8 cellular contexts compared by ENCODE assay signal in the genomic region with DNA sequence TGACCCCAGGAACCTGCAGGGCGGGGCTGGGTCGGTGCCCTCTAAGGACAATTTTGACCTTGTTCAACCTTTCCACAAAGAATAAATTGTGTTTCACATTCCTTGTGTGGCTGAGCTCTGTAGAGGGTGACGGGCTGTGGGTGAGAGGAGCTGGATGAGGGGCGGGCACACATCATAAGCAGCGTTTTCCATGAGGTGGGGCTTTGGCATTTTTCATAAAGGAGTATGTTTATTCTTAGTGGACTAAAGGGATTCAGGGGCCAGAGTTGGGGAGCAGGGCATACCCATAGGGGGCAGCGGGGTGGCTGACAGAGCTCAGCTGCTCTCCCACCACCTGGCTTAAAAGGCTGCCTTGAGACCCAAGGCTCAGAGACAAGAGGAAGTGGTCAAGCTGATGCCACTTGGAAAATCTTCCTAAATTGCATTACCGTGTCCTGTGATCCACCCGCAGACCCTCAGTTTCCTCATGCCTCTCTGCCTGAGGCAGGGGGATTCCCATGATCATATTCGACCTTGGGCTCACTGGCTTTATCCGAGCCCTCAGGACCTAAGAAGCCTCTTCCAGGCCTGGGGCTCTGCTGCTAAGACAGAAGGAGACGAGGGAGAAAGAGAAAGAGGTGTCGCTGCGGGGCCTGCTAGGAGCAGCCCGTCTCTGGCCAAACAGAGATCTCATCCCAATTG. TPM values are rescaled to one million over a fixed set of nuclear protein-coding genes. Genes with fewer than 3 reads are reported as not detected.
A peak's percentile ranks its signal among the peaks of the same experiment; 100 is the strongest.
DNase-seq lines count a peak whose midpoint lies in the region; ATAC-seq, FAIRE-seq and TF ChIP-seq lines count a peak whose summit lies in the region.

No MANE protein-coding gene starts in this region.

- CTCF ChIA-PET in K562 (lab: Yijun Ruan, JAX; ENCODE audit: low intra/inter-chr PET ratio): no interaction called here

- TF ChIP-seq POLR2A in K562 (conservative IDR thresholded peaks at IDR 0.05) (no peak), suprapubic skin (IDR thresholded peaks at IDR 0.05) (no peak)

- peak; percentile 30; the same call in 2 of the 3 replicates for ATAC-seq in K562
- ATAC-seq in GM19023 (IDR thresholded peaks at IDR 0.05; ENCODE audit: unreplicated experiment): no peak

- H3K4me1 ChIP-seq in K562 (replicated peaks in 1 of 2; ENCODE audit: control insufficient read depth in 2 of 2, insufficient read depth in 2 of 2, low read length in 2 of 2): peaks cover 5 to 27% of the 10 kb centered on the region in 2 experiments; a peak in 3 of 5 replicates
- peaks cover 86% of the 10 kb centered on the region for H3K4me1 ChIP-seq in suprapubic skin

- intact Hi-C loops in K562 (cut with micrococcal nuclease) (no loop called here), head of caudate nucleus (cut with DNase I) (no loop called here)

- TF ChIP-seq EP300 in K562 (IDR thresholded peaks at IDR 0.05; ENCODE audit: low read length): no peak
- TF ChIP-seq EP300 in suprapubic skin (IDR thresholded peaks at IDR 0.05): no peak

- no peak overlapping the region for H3K4me3 ChIP-seq in K562
- H3K4me3 ChIP-seq in suprapubic skin: peak overlapping the region; percentile 13

- POLR2A ChIA-PET in K562 (lab: Yijun Ruan, JAX): interaction anchor here (0.5 to 1.3 kb wide), 4 partner anchors 13 to 48 kb away, joined by 3 read pairs; no protein-coding TSS in a partner anchor

- BruUV-seq in K562 (replicated peaks; lab: Mats Ljungman, UMichigan): no TSS peak

- H3K36me3 ChIP-seq in K562 (ENCODE audit: control insufficient read depth, insufficient read depth, low read length): no peaks in the 10 kb centered on the region
- H3K36me3 ChIP-seq in suprapubic skin: peaks cover 43% of the 10 kb centered on the region

- peak overlapping the region; percentile 22 for H2AFZ ChIP-seq in K562 (ENCODE audit: low read depth, low read length)

- peak overlapping the region in 1 of 2 experiments; percentile 53; a peak in 1 of 4 replicates for H3K9ac ChIP-seq in K562 (ENCODE audit: insufficient read depth in 1 of 2, low read depth in 2 of 2, low read length in 2 of 2)

- TF ChIP-seq CTCF in K562 (IDR thresholded peaks at IDR 0.05 in 2 of 3, conservative IDR thresholded peaks at IDR 0.05 in 1 of 3; ENCODE audit: insufficient read depth in 2 of 3, low read depth in 1 of 3, low read length in 3 of 3) (peak in 2 of 3 experiments; percentile 21 to 24; a peak in 2 of 6 replicates), suprapubic skin (IDR thresholded peaks at IDR 0.05) (no peak)

- H3K9me3 ChIP-seq in K562 (replicated peaks; ENCODE audit: control insufficient read depth, insufficient read depth, low read depth, low read length) (no peaks in the 10 kb centered on the region), suprapubic skin (no peaks in the 10 kb centered on the region)

- H3K79me2 ChIP-seq in K562 (ENCODE audit: control insufficient read depth, insufficient read depth, low read length): no peaks in the 10 kb centered on the region

- H3K27me3 ChIP-seq in K562 (ENCODE audit: control insufficient read depth in 2 of 2, insufficient read depth in 2 of 2, low read length in 2 of 2) (no peaks in the 10 kb centered on the region), suprapubic skin (no peaks in the 10 kb centered on the region)

- H3K9me1 ChIP-seq in K562 (ENCODE audit: control insufficient read depth, insufficient read depth, low read length): no peaks in the 10 kb centered on the region

- in situ Hi-C loops in K562 (cut with MboI): loop anchor here (10.0 kb wide), 2 partner anchors 193 to 283 kb away; no protein-coding TSS in a partner anchor

- no peaks in the 10 kb centered on the region for H4K20me1 ChIP-seq in K562 (replicated peaks; ENCODE audit: control insufficient read depth, insufficient read depth, low read length)

- no peak overlapping the region for H3K4me2 ChIP-seq in K562 (ENCODE audit: insufficient read depth, low read length)

- 74% methylated on average over 11 of the region's 14 CpGs for WGBS in K562 (ENCODE audit: insufficient coverage, low coverage, missing lambda C conversion rate)
- 28% methylated on average over 12 of the region's 14 CpGs for WGBS in suprapubic skin

- FAIRE-seq in K562 (lab: Jason Lieb, UNC): no peak

- H3K27ac ChIP-seq in K562 (ENCODE audit: extremely low read depth, low read depth, low read length) (no peak overlapping the region), suprapubic skin (peak overlapping the region; percentile 87)

- no peak for TF ChIP-seq RAD21 in K562 (CRISPR knock-in tag; conservative IDR thresholded peaks at IDR 0.05 in 1 of 2, IDR thresholded peaks at IDR 0.05 in 1 of 2)

- DNase-seq in HCEC 1CT (peak; percentile 79), K562 (ENCODE audit: extremely low read depth in 1 of 4, low spot score in 3 of 4) (no peak), kidney tubule cell (ENCODE audit: low spot score) (peak; percentile 37), suprapubic skin (ENCODE audit: low spot score in 2 of 2) (peak in 1 of 2 donors; percentile 66), head of caudate nucleus (no peak), pons (ENCODE audit: low spot score) (no peak)
- no peak for DNase-seq in activated CD4-positive, alpha-beta T cell treated with anti-CD3 and anti-CD28 coated beads, Interleukin-2, amount 50 U/mL, for 4 hours

RNA-seq across cellular contexts. Expression of a gene that starts 11.4 kb away (rescaled TPM):
- 9.3 and 17.2 TPM in 2 replicates for total RNA-seq in K562 (2011; cell fraction: chromatin; rRNA removed; ENCODE audit: low replicate concordance)
- 8.4 and 8.8 TPM in 2 replicates for total RNA-seq in K562 (2011; cell fraction: nucleolus; rRNA removed)
- total RNA-seq in K562 (2011; cell fraction: nucleoplasm; rRNA removed): 7.2 and 9.0 TPM in 2 replicates
- 0.36 and 0.65 TPM in 2 replicates for total RNA-seq in K562 (2014; rRNA removed)
- total RNA-seq in K562 (2014; rRNA removed; fragmentation: Illumina TruSeq; extraction: Trizol): 0.51 and 0.80 TPM in 2 replicates
- total RNA-seq in K562 (2015; rRNA removed; fragmentation: Illumina TruSeq; extraction: Trizol): 0.94 and 0.98 TPM in 2 replicates
- total RNA-seq in K562 (2021): 2.3 and 4.5 TPM in 2 replicates
- polyA plus RNA-seq in K562 (2011; rRNA removed): 2.1 and 2.9 TPM in 2 replicates
- 3.2 and 3.4 TPM in 2 replicates for polyA plus RNA-seq in K562 (2011; cell fraction: cytosol; rRNA removed)
- polyA plus RNA-seq in K562 (2011; cell fraction: nucleus; rRNA removed): 15.7 and 30.4 TPM in 2 replicates
- 1.5 and 4.9 TPM in 2 replicates for polyA plus RNA-seq in K562 (2012)
- 1.2 and 1.3 TPM in 2 replicates for polyA plus RNA-seq in K562 (2014; fragmentation: Illumina TruSeq; extraction: Trizol)
- not detected for polyA plus RNA-seq in K562 (2014; fragmentation: Nextera tagmentation; extraction: Ambion mirVana)
- 2.8 and 5.8 TPM in 2 replicates for polyA plus RNA-seq in K562 (2014; rRNA removed)
- 0.35 and 0.39 TPM in 2 replicates for polyA minus RNA-seq in K562 (2011; rRNA and poly(A)+ RNA removed)
- 1.0 TPM in 1 of 2 replicates, not detected in the other for polyA minus RNA-seq in K562 (2011; cell fraction: cytosol; rRNA and poly(A)+ RNA removed)
- polyA minus RNA-seq in K562 (2011; cell fraction: nucleus; rRNA and poly(A)+ RNA removed): 2.0 and 2.6 TPM in 2 replicates
- total RNA-seq in suprapubic skin: 100 to 1,000 TPM; 106 to 161 (median 128) TPM

RNA-seq across cellular contexts. Expression of a gene that starts 18.1 kb away (rescaled TPM):
- 70.4 and 75.8 TPM in 2 replicates for total RNA-seq in K562 (2011; cell fraction: chromatin; rRNA removed; ENCODE audit: low replicate concordance)
- 57.0 and 70.0 TPM in 2 replicates for total RNA-seq in K562 (2011; cell fraction: nucleolus; rRNA removed)
- total RNA-seq in K562 (2011; cell fraction: nucleoplasm; rRNA removed): 73.5 and 91.2 TPM in 2 replicates
- total RNA-seq in K562 (2014; rRNA removed) (161 and 168 TPM in 2 replicates), K562 (2014; rRNA removed; fragmentation: Illumina TruSeq; extraction: Trizol) (162 and 169 TPM in 2 replicates), K562 (2015; rRNA removed; fragmentation: Illumina TruSeq; extraction: Trizol) (169 and 170 TPM in 2 replicates), K562 (2021) (213 and 214 TPM in 2 replicates), suprapubic skin (10 to 100 TPM; 35.5 to 84.5 (median 74.2) TPM)
- polyA plus RNA-seq in K562 (2011; rRNA removed) (107 and 113 TPM in 2 replicates), K562 (2014; fragmentation: Illumina TruSeq; extraction: Trizol) (71.1 and 71.5 TPM in 2 replicates), K562 (2014; fragmentation: Nextera tagmentation; extraction: Ambion mirVana) (10 to 100 TPM; 56.5 to 79.8 TPM), K562 (2014; rRNA removed) (173 and 220 TPM in 2 replicates)
- polyA plus RNA-seq in K562 (2011; cell fraction: cytosol; rRNA removed): 60.6 and 83.2 TPM in 2 replicates
- polyA plus RNA-seq in K562 (2011; cell fraction: nucleus; rRNA removed): 55.8 and 68.8 TPM in 2 replicates
- polyA plus RNA-seq in K562 (2012): 149 and 246 TPM in 2 replicates
- 24.4 and 36.8 TPM in 2 replicates for polyA minus RNA-seq in K562 (2011; rRNA and poly(A)+ RNA removed)
- 42.3 and 44.0 TPM in 2 replicates for polyA minus RNA-seq in K562 (2011; cell fraction: cytosol; rRNA and poly(A)+ RNA removed)
- polyA minus RNA-seq in K562 (2011; cell fraction: nucleus; rRNA and poly(A)+ RNA removed): 20.5 and 28.9 TPM in 2 replicates

RNA-seq across cellular contexts. Expression of a gene that starts 23.7 kb away (rescaled TPM):
- total RNA-seq in K562 (2011; cell fraction: chromatin; rRNA removed; ENCODE audit: low replicate concordance): 26.2 and 103 TPM in 2 replicates
- 119 and 150 TPM in 2 replicates for total RNA-seq in K562 (2011; cell fraction: nucleolus; rRNA removed)
- total RNA-seq in K562 (2011; cell fraction: nucleoplasm; rRNA removed): 79.0 and 80.1 TPM in 2 replicates
- total RNA-seq in K562 (2014; rRNA removed) (10.9 and 14.9 TPM in 2 replicates), K562 (2014; rRNA removed; fragmentation: Illumina TruSeq; extraction: Trizol) (4.9 and 5.5 TPM in 2 replicates), K562 (2015; rRNA removed; fragmentation: Illumina TruSeq; extraction: Trizol) (6.9 and 8.1 TPM in 2 replicates), K562 (2021) (40.7 and 45.5 TPM in 2 replicates), suprapubic skin (100 to 1,000 TPM in 3 of 4 donors, 10 to 100 TPM in 1; 97.8 to 170 (median 157) TPM)
- polyA plus RNA-seq in K562 (2011; rRNA removed) (16.0 and 25.1 TPM in 2 replicates), K562 (2014; fragmentation: Illumina TruSeq; extraction: Trizol) (27.2 and 34.5 TPM in 2 replicates), K562 (2014; fragmentation: Nextera tagmentation; extraction: Ambion mirVana) (1 to 10 TPM; 1.3 to 2.3 TPM), K562 (2014; rRNA removed) (12.7 and 15.9 TPM in 2 replicates)
- 18.9 and 40.0 TPM in 2 replicates for polyA plus RNA-seq in K562 (2011; cell fraction: cytosol; rRNA removed)
- 17.1 and 30.2 TPM in 2 replicates for polyA plus RNA-seq in K562 (2011; cell fraction: nucleus; rRNA removed)
- polyA plus RNA-seq in K562 (2012): 36.0 and 70.6 TPM in 2 replicates
- polyA minus RNA-seq in K562 (2011; rRNA and poly(A)+ RNA removed): 15.2 and 24.3 TPM in 2 replicates
- 36.7 and 48.5 TPM in 2 replicates for polyA minus RNA-seq in K562 (2011; cell fraction: cytosol; rRNA and poly(A)+ RNA removed)
- 16.7 and 17.0 TPM in 2 replicates for polyA minus RNA-seq in K562 (2011; cell fraction: nucleus; rRNA and poly(A)+ RNA removed)

RNA-seq across cellular contexts. Expression of a gene that starts 32.6 kb away (rescaled TPM):
- 0.69 and 0.76 TPM in 2 replicates for total RNA-seq in K562 (2011; cell fraction: chromatin; rRNA removed; ENCODE audit: low replicate concordance)
- total RNA-seq in K562 (2011; cell fraction: nucleolus; rRNA removed): 0.33 and 0.53 TPM in 2 replicates
- total RNA-seq in K562 (2011; cell fraction: nucleoplasm; rRNA removed): 0.31 and 0.66 TPM in 2 replicates
- total RNA-seq in K562 (2014; rRNA removed) (0.41 TPM in 1 of 2 replicates, not detected in the other), K562 (2014; rRNA removed; fragmentation: Illumina TruSeq; extraction: Trizol) (0.07 TPM in 1 of 2 replicates, not detected in the other), K562 (2015; rRNA removed; fragmentation: Illumina TruSeq; extraction: Trizol) (0.11 and 0.14 TPM in 2 replicates), K562 (2021) (0.36 and 0.60 TPM in 2 replicates), suprapubic skin (1 to 10 TPM; 1.8 to 3.8 (median 2.9) TPM)
- polyA plus RNA-seq in K562 (2011; rRNA removed) (0.38 and 0.45 TPM in 2 replicates), K562 (2014; fragmentation: Illumina TruSeq; extraction: Trizol) (0.22 and 0.46 TPM in 2 replicates), K562 (2014; fragmentation: Nextera tagmentation; extraction: Ambion mirVana) (under 1 TPM; 0.24 to 0.32 TPM), K562 (2014; rRNA removed) (0.68 and 1.0 TPM in 2 replicates)
- 0.27 TPM in 2 replicates for polyA plus RNA-seq in K562 (2011; cell fraction: cytosol; rRNA removed)
- 0.29 and 0.48 TPM in 2 replicates for polyA plus RNA-seq in K562 (2011; cell fraction: nucleus; rRNA removed)
- 0.20 and 0.80 TPM in 2 replicates for polyA plus RNA-seq in K562 (2012)
- polyA minus RNA-seq in K562 (2011; rRNA and poly(A)+ RNA removed): 0.27 and 0.39 TPM in 2 replicates
- polyA minus RNA-seq in K562 (2011; cell fraction: cytosol; rRNA and poly(A)+ RNA removed): not detected in 2 replicates
- not detected in 2 replicates for polyA minus RNA-seq in K562 (2011; cell fraction: nucleus; rRNA and poly(A)+ RNA removed)

RNA-seq across cellular contexts. Expression of a gene that starts 35.2 kb away (rescaled TPM):
- 1.2 and 3.0 TPM in 2 replicates for total RNA-seq in K562 (2011; cell fraction: chromatin; rRNA removed; ENCODE audit: low replicate concordance)
- total RNA-seq in K562 (2011; cell fraction: nucleolus; rRNA removed): 3.0 and 3.8 TPM in 2 replicates
- total RNA-seq in K562 (2011; cell fraction: nucleoplasm; rRNA removed): 2.4 and 2.7 TPM in 2 replicates
- 0.29 and 0.36 TPM in 2 replicates for total RNA-seq in K562 (2014; rRNA removed)
- total RNA-seq in K562 (2014; rRNA removed; fragmentation: Illumina TruSeq; extraction: Trizol): 0.18 and 0.51 TPM in 2 replicates
- total RNA-seq in K562 (2015; rRNA removed; fragmentation: Illumina TruSeq; extraction: Trizol): 0.25 and 0.34 TPM in 2 replicates
- total RNA-seq in K562 (2021): 0.40 and 0.69 TPM in 2 replicates
- 0.91 and 1.0 TPM in 2 replicates for polyA plus RNA-seq in K562 (2011; rRNA removed)
- polyA plus RNA-seq in K562 (2011; cell fraction: cytosol; rRNA removed): 0.40 and 0.47 TPM in 2 replicates
- polyA plus RNA-seq in K562 (2011; cell fraction: nucleus; rRNA removed): 1.2 and 2.3 TPM in 2 replicates
- polyA plus RNA-seq in K562 (2012): 0.82 and 1.1 TPM in 2 replicates
- polyA plus RNA-seq in K562 (2014; fragmentation: Illumina TruSeq; extraction: Trizol): 0.21 and 0.25 TPM in 2 replicates
- polyA plus RNA-seq in K562 (2014; fragmentation: Nextera tagmentation; extraction: Ambion mirVana): under 1 TPM; 0.38 to 0.50 TPM
- 0.20 and 0.97 TPM in 2 replicates for polyA plus RNA-seq in K562 (2014; rRNA removed)
- 0.32 and 0.48 TPM in 2 replicates for polyA minus RNA-seq in K562 (2011; rRNA and poly(A)+ RNA removed)
- not detected in 2 replicates for polyA minus RNA-seq in K562 (2011; cell fraction: cytosol; rRNA and poly(A)+ RNA removed)
- polyA minus RNA-seq in K562 (2011; cell fraction: nucleus; rRNA and poly(A)+ RNA removed): 0.81 and 1.9 TPM in 2 replicates
- 1 to 10 TPM in 2 of 4 donors, under 1 TPM in 2; 0.89 to 5.4 (median 1.2) TPM for total RNA-seq in suprapubic skin

Comparison
In these comparisons a context has a peak if more than half of its experiments do, and no peak if none do; other contexts are left out.
1. DNase-seq: peak in HCEC 1CT (single experiment) and kidney tubule cell (single experiment); none in K562 (0 of 4), activated CD4-positive, alpha-beta T cell treated with anti-CD3 and anti-CD28 coated beads, Interleukin-2, amount 50 U/mL, for 4 hours (0 of 2), head of caudate nucleus (0 of 42) and pons (single experiment).
2. CTCF ChIP-seq: peak in K562 (2 of 3); none in suprapubic skin (0 of 2).
3. RNA of a gene that starts 11.4 kb away (total RNA-seq): 106 to 161 TPM in suprapubic skin; 0.36 to 17.2 TPM in K562; every median in the first group is over 4 times any median in the second.